ENCODE assay signal across 12 cellular contexts in the genomic region with DNA sequence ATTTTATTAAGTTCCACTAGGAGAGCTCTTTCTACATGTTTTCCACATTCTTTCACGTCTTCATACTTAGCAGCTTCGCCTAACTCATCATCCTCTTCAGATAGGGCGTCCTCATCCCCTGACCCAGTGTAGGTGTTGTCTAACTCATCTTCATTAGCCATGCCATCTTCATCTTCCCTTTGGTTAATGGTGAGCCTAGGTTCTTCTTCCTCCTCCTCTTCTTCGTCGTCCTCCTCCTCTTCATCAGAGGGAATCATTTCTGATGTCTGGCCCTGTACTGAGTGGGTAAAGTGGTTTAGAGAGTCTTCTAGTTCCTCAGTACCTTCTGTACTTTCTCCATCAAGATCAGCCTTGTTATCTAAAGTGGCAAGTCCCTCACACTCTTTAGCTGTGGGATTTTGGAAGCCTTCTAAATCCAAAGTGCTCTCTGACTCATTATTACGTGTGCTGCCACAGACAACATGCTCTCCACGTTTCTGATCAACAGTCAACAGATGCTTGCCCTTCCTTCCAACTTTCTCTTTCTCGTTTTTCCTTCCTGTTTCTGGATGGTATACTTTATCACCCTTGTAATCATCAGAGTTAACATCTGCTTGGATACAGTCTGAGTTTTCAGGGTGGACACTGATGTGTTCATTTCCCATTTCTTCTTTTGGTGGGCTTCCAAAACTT. TPM values are rescaled to one million over a fixed set of nuclear protein-coding genes. Genes with fewer than 3 reads are reported as not detected.
A peak's percentile ranks its signal among the peaks of the same experiment; 100 is the strongest.
DNase-seq lines count a peak whose midpoint lies in the region; ATAC-seq and TF ChIP-seq lines count a peak whose summit lies in the region.
"Had no signal": no experiment of that assay in that cellular context is flagged by ENCODE, and none has a peak within 500 bp of the region (broad histone marks: within the 10 kb centered on the region; RNA-seq: fewer than 3 reads in every experiment).

No MANE protein-coding gene starts in this region.

- intact Hi-C loops in activated CD4-positive, alpha-beta T cell treated with anti-CD3 and anti-CD28 coated beads, Interleukin-2, amount 10 ng/mL, durations not matched to agents 24 days and 14 days (cut with micrococcal nuclease): no loop called here

- H3K4me1 Mint-ChIP-seq in activated CD4-positive, alpha-beta T cell treated with anti-CD3 and anti-CD28 coated beads, Interleukin-2, amount 10 ng/mL, durations not matched to agents 24 days and 14 days: peaks cover 10% of the 10 kb centered on the region

- ATAC-seq in foreskin keratinocyte (peak; percentile 90), GM21723 (IDR thresholded peaks at IDR 0.05; ENCODE audit: unreplicated experiment) (no peak)

- no peak overlapping the region for H3K4me3 ChIP-seq in HFF-Myc (replicated peaks; ENCODE audit: low read depth, low read length)
- H3K4me3 ChIP-seq in coronary artery: no peak overlapping the region
- H3K4me3 ChIP-seq: skin epidermis had no signal

- H3K27me3 Mint-ChIP-seq in activated CD4-positive, alpha-beta T cell treated with anti-CD3 and anti-CD28 coated beads, Interleukin-2, amount 10 ng/mL, durations not matched to agents 24 days and 14 days: no peaks in the 10 kb centered on the region

- H3K36me3 Mint-ChIP-seq in activated CD4-positive, alpha-beta T cell treated with anti-CD3 and anti-CD28 coated beads, Interleukin-2, amount 10 ng/mL, durations not matched to agents 24 days and 14 days (ENCODE audit: low read depth): peaks cover 80% of the 10 kb centered on the region

- no peak overlapping the region for H3K4me3 Mint-ChIP-seq in activated CD4-positive, alpha-beta T cell treated with anti-CD3 and anti-CD28 coated beads, Interleukin-2, amount 10 ng/mL, durations not matched to agents 24 days and 14 days

- no peak overlapping the region for H3K27ac Mint-ChIP-seq in activated CD4-positive, alpha-beta T cell treated with anti-CD3 and anti-CD28 coated beads, Interleukin-2, amount 10 ng/mL, durations not matched to agents 24 days and 14 days

- H3K27me3 ChIP-seq in foreskin keratinocyte: no peaks in the 10 kb centered on the region

- no peak overlapping the region for H3K27ac ChIP-seq in foreskin keratinocyte
- H3K27ac ChIP-seq in coronary artery: no peak overlapping the region
- H3K27ac ChIP-seq: skin epidermis had no signal

- peak; percentile 73 for DNase-seq in AG20443 (ENCODE audit: low spot score)
- DNase-seq in HFF-Myc (ENCODE audit: extremely low read depth, low read depth): peak; percentile 49
- DNase-seq in amniotic epithelial cell (ENCODE audit: low read depth): peak; percentile 95
- peak; percentile 29 to 51 for DNase-seq in foreskin keratinocyte
- no peak for DNase-seq in activated CD4-positive, alpha-beta T cell treated with anti-CD3 and anti-CD28 coated beads, Interleukin-2, amount 10 ng/mL, durations not matched to agents 24 days and 14 days
- DNase-seq in coronary artery (ENCODE audit: low spot score): no peak
- no peak for DNase-seq in NCI-H510A treated with DMSO at 0.1 percent for 48 hours (lab: John Stamatoyannopoulos, UW)
- DNase-seq: caudate nucleus, DMS153, hypothalamus had no signal

- TF ChIP-seq CTCF in HFF-Myc (IDR thresholded peaks at IDR 0.05; ENCODE audit: low read depth, low read length, missing control alignments) (no peak), foreskin keratinocyte (conservative IDR thresholded peaks at IDR 0.05) (no peak), coronary artery (IDR thresholded peaks at IDR 0.05) (no peak)

- no peaks in the 10 kb centered on the region for H3K9me3 Mint-ChIP-seq in activated CD4-positive, alpha-beta T cell treated with anti-CD3 and anti-CD28 coated beads, Interleukin-2, amount 10 ng/mL, durations not matched to agents 24 days and 14 days

- H3K4me1 ChIP-seq in foreskin keratinocyte: no peaks in the 10 kb centered on the region

RNA-seq across cellular contexts. Expression of a gene that starts 31.1 kb away (rescaled TPM):
- total RNA-seq in foreskin keratinocyte: 26.1 and 29.8 TPM in 2 replicates
- polyA plus RNA-seq in foreskin keratinocyte: 7.3 and 7.7 TPM in 2 replicates
- total RNA-seq in activated CD4-positive, alpha-beta T cell treated with anti-CD3 and anti-CD28 coated beads, Interleukin-2, amount 10 ng/mL, durations not matched to agents 24 days and 14 days: 38.9 and 39.7 TPM in 2 replicates

RNA-seq across cellular contexts. Expression of a gene that starts 40.8 kb away (rescaled TPM):
- 24.4 and 24.5 TPM in 2 replicates for total RNA-seq in foreskin keratinocyte
- 20.0 and 21.7 TPM in 2 replicates for polyA plus RNA-seq in foreskin keratinocyte
- 29.4 and 30.1 TPM in 2 replicates for total RNA-seq in activated CD4-positive, alpha-beta T cell treated with anti-CD3 and anti-CD28 coated beads, Interleukin-2, amount 10 ng/mL, durations not matched to agents 24 days and 14 days

Comparison
In these comparisons a context has a peak if more than half of its experiments do, and no peak if none do; other contexts are left out.
1. DNase-seq: peak in AG20443 (single experiment), HFF-Myc (single experiment), amniotic epithelial cell (single experiment) and foreskin keratinocyte (2 of 2); none in activated CD4-positive, alpha-beta T cell treated with anti-CD3 and anti-CD28 coated beads, Interleukin-2, amount 10 ng/mL, durations not matched to agents 24 days and 14 days (single experiment), coronary artery (single experiment) and NCI-H510A treated with DMSO at 0.1 percent for 48 hours (single experiment).